In the genomic region with DNA sequence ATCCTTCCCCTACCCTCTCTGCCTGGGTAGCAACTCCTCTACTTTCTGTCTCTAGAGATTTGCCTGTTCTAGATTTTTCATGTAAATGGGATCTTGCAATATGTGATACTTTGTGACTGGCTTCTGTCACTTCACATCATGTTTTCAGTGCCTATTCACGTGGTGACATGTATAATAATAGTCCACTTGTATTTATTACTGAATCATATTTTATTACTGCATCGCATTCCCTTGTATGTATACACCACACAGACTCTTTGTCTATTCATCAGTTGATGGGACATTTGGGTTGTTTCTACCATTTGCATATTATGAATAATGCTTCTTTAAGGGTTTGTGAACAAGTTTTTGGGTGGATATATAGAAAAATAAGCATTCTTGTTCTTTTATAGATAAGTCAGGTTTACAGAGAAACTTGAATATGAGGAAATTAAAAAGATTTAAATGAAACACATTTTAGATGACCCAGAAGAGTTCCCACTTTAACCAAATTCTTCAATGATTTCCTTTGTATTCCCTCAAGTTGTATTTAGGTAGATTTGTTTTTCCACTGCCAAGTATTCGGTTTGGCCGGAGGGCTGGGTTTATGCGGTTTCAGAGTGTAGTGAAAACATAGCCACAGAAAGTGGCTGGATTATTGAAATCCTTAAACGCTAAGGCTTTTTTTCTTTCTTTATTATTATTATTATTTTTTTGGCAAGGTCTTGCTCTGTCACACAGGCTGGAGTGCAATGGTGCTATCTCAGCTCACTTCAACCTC, we compare ENCODE assay signal across 30 cellular contexts.
"Had no signal": no experiment of that assay in that cellular context is flagged by ENCODE, and none has a peak within 500 bp of the region (broad histone marks: within the 10 kb centered on the region; RNA-seq: fewer than 3 reads in every experiment).

No MANE protein-coding gene starts in this region.

- ATAC-seq: activated CD4-positive, CD25-positive, alpha-beta regulatory T cell treated with anti-CD3 and anti-CD28 coated beads, Interleukin-2, amount 50 U/mL, for 24 hours; activated CD8-positive, alpha-beta memory T cell treated with anti-CD3 and anti-CD28 coated beads, Interleukin-2, amount 10 ng/mL, durations not matched to agents 7 days and 5 days; activated CD8-positive, alpha-beta T cell treated with anti-CD3 and anti-CD28 coated beads, Interleukin-2, amount 10 ng/mL, durations not matched to agents 7 days and 5 days; activated naive CD8-positive, alpha-beta T cell treated with anti-CD3 and anti-CD28 coated beads, Interleukin-2, amount 50 U/mL, for 24 hours; body of pancreas; effector memory CD8-positive, alpha-beta T cell; T-helper 17 cell had no signal

- DNase-seq: activated B cell treated with CpG ODN at 0.5 μM for 24 hours; activated CD4-positive, alpha-beta memory T cell treated with anti-CD3 and anti-CD28 coated beads for 36 hours; activated CD4-positive, alpha-beta T cell treated with anti-CD3 and anti-CD28 coated beads for 48 hours; activated CD8-positive, alpha-beta memory T cell treated with anti-CD3 and anti-CD28 coated beads, Interleukin-2, amount 10 ng/mL, durations not matched to agents 7 days and 5 days; activated CD8-positive, alpha-beta memory T cell treated with anti-CD3 and anti-CD28 coated beads, Interleukin-2, amount 50 U/mL, for 4 hours; activated CD8-positive, alpha-beta T cell treated with anti-CD3 and anti-CD28 coated beads, Interleukin-2, amount 10 ng/mL, durations not matched to agents 7 days and 5 days; activated effector memory CD4-positive, alpha-beta T cell treated with anti-CD3 and anti-CD28 coated beads, Interleukin-2, amount 50 U/mL, for 16 hours; activated naive CD4-positive, alpha-beta T cell treated with anti-CD3 and anti-CD28 coated beads for 36 hours; activated naive CD8-positive, alpha-beta T cell treated with anti-CD3 and anti-CD28 coated beads for 36 hours; activated naive CD8-positive, alpha-beta T cell treated with anti-CD3 and anti-CD28 coated beads, Interleukin-2, amount 50 U/mL, for 24 hours; activated T-cell treated with anti-CD3 and anti-CD28 coated beads, Interleukin-2, amount 50 U/mL, for 1 hour; activated T-cell treated with anti-CD3 and anti-CD28 coated beads, Interleukin-2, amount 50 U/mL, for 48 hours; adrenal gland; amygdala; aorta; body of pancreas; caudate nucleus; cortex of kidney; dermis blood vessel endothelial cell; effector CD4-positive, alpha-beta T cell; effector memory CD8-positive, alpha-beta T cell; erythroblast; esophagus squamous epithelium; head of caudate nucleus; T-helper 17 cell; T1000; WERI-Rb-1 had no signal

- FAIRE-seq: colon, frontal cortex had no signal
